ENCODE assay signal across 1 cellular context in the genomic region with DNA sequence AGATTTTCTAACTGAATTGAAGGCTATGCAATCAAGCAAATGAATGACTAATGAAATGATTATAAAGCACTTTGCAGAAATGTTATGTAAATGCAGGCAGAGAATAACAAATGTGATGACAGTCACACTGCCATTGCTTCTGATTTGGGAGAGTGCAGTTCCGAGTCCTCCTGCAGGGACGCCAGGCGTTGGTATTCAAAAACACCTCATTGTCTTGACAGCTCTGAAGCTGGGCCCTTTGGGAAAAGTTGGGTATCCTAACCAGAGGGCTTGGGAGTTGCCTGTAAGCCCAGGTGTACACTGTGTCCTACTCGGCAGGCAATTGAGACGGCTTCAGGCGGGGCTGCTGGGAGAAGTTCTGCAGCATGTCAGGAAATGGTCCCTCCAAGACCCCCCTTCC.
TF ChIP-seq lines count a peak whose summit lies in the region.

No MANE protein-coding gene starts in this region.

TF ChIP-seq in WTC11, 78 proteins besides CTCF, POLR2A, EP300 and RAD21 (continued from another document):
- TF ChIP-seq, protein P1, sequence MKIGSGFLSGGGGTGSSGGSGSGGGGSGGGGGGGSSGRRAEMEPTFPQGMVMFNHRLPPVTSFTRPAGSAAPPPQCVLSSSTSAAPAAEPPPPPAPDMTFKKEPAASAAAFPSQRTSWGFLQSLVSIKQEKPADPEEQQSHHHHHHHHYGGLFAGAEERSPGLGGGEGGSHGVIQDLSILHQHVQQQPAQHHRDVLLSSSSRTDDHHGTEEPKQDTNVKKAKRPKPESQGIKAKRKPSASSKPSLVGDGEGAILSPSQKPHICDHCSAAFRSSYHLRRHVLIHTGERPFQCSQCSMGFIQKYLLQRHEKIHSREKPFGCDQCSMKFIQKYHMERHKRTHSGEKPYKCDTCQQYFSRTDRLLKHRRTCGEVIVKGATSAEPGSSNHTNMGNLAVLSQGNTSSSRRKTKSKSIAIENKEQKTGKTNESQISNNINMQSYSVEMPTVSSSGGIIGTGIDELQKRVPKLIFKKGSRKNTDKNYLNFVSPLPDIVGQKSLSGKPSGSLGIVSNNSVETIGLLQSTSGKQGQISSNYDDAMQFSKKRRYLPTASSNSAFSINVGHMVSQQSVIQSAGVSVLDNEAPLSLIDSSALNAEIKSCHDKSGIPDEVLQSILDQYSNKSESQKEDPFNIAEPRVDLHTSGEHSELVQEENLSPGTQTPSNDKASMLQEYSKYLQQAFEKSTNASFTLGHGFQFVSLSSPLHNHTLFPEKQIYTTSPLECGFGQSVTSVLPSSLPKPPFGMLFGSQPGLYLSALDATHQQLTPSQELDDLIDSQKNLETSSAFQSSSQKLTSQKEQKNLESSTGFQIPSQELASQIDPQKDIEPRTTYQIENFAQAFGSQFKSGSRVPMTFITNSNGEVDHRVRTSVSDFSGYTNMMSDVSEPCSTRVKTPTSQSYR (CRISPR knock-in tag; IDR thresholded peaks at IDR 0.05) = no peak
- TF ChIP-seq, protein P2, sequence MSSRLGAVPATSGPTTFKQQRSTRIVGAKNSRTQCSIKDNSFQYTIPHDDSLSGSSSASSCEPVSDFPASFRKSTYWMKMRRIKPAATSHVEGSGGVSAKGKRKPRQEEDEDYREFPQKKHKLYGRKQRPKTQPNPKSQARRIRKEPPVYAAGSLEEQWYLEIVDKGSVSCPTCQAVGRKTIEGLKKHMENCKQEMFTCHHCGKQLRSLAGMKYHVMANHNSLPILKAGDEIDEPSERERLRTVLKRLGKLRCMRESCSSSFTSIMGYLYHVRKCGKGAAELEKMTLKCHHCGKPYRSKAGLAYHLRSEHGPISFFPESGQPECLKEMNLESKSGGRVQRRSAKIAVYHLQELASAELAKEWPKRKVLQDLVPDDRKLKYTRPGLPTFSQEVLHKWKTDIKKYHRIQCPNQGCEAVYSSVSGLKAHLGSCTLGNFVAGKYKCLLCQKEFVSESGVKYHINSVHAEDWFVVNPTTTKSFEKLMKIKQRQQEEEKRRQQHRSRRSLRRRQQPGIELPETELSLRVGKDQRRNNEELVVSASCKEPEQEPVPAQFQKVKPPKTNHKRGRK (CRISPR knock-in tag; IDR thresholded peaks at IDR 0.05; ENCODE audit: borderline replicate concordance) = no peak
- TF ChIP-seq JUN (CRISPR knock-in tag; IDR thresholded peaks at IDR 0.05) (no peak), TCF7 (CRISPR knock-in tag; IDR thresholded peaks at IDR 0.05; ENCODE audit: low read depth) (no peak)
TF ChIP-seq in WTC11: peak in this region for 0.
